Comparison of ENCODE assay signal across 27 cellular contexts in the genomic region with DNA sequence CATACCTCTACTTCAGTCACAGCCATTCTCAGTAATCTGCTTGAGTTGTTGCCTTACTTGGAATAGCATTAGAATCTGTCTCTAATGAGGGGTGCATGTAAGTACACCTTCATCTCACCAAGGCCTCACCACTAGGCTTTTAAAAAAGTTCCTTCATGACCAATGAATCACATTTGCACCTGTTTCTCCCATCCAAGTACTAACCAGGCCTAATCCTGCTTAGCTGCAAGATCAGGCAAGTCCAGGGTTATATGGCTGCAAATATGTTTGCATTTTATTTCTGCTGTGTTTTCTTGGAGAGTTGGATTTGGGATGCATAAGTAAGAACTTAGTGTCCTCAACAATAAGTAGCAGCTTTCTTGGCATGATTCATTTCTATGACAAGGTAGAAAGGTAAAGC.
"Had no signal": no experiment of that assay in that cellular context is flagged by ENCODE, and none has a peak within 500 bp of the region (broad histone marks: within the 10 kb centered on the region; RNA-seq: fewer than 3 reads in every experiment).

No MANE protein-coding gene starts in this region.

- H3K4me3 Mint-ChIP-seq: memory B cell; naive thymus-derived CD8-positive, alpha-beta T cell; nephron; neural crest cell; stimulated activated effector memory CD8-positive, alpha-beta T cell treated with anti-CD3 and anti-CD28 coated beads, Interleukin-12 subunit alpha, Interleukin-12 subunit beta, amount 100 ng/mL, for 72 hours; stimulated activated naive CD8-positive, alpha-beta T cell treated with anti-CD3 and anti-CD28 coated beads, Interleukin-15, Interleukin-2, amounts not matched to agents 100 ng/mL and 50 ng/mL, for 24 hours had no signal

- H3K4me1 Mint-ChIP-seq: memory B cell; naive thymus-derived CD8-positive, alpha-beta T cell; neural crest cell; stimulated activated effector memory CD8-positive, alpha-beta T cell treated with anti-CD3 and anti-CD28 coated beads, Interleukin-12 subunit alpha, Interleukin-12 subunit beta, amount 100 ng/mL, for 72 hours had no signal

- DNase-seq: islet precursor cell; left ventricle myocardium inferior; midbrain; mucosa of descending colon; naive thymus-derived CD8-positive, alpha-beta T cell; nucleus accumbens; pancreas; posterior cingulate gyrus; retina; right cardiac atrium; small intestine; spleen; stimulated activated CD4-positive, alpha-beta T cell treated with anti-CD3 and anti-CD28 coated beads, Interleukin-4, amount 100 ng/mL, for 24 hours; stimulated activated naive CD4-positive, alpha-beta T cell; tibial artery; trophoblast cell; upper lobe of right lung had no signal

- H3K36me3 Mint-ChIP-seq: memory B cell; stimulated activated effector memory CD8-positive, alpha-beta T cell treated with anti-CD3 and anti-CD28 coated beads, Interleukin-12 subunit alpha, Interleukin-12 subunit beta, amount 100 ng/mL, for 72 hours had no signal

- H3K27ac Mint-ChIP-seq: memory B cell; naive thymus-derived CD8-positive, alpha-beta T cell; nephron; stimulated activated effector memory CD8-positive, alpha-beta T cell treated with anti-CD3 and anti-CD28 coated beads, Interleukin-12 subunit alpha, Interleukin-12 subunit beta, amount 100 ng/mL, for 72 hours; stimulated activated naive CD8-positive, alpha-beta T cell treated with anti-CD3 and anti-CD28 coated beads, Interleukin-15, Interleukin-2, amounts not matched to agents 100 ng/mL and 50 ng/mL, for 24 hours had no signal

- H3K27me3 Mint-ChIP-seq: stimulated activated naive CD8-positive, alpha-beta T cell treated with anti-CD3 and anti-CD28 coated beads, Interleukin-15, Interleukin-2, amounts not matched to agents 100 ng/mL and 50 ng/mL, for 24 hours had no signal

- H3K4me3 ChIP-seq: hepatocyte, left ventricle myocardium inferior, lung, mucosa of descending colon, pancreas, prostate gland, spleen, suprapubic skin, thoracic aorta, tibial artery, upper lobe of right lung had no signal

- H3K9me3 Mint-ChIP-seq: stimulated activated naive CD8-positive, alpha-beta T cell treated with anti-CD3 and anti-CD28 coated beads, Interleukin-15, Interleukin-2, amounts not matched to agents 100 ng/mL and 50 ng/mL, for 24 hours had no signal
